2 cellular contexts compared by ENCODE assay signal in genomic region chr10:130708465-130708864, GRCh38.
TF ChIP-seq lines count a peak whose summit lies in the region.

No MANE protein-coding gene starts in this region.

TF ChIP-seq in HEK293, 187 proteins besides CTCF, POLR2A, EP300 and RAD21 (continued from another document):
- TF ChIP-seq TCF7L2 (IDR thresholded peaks at IDR 0.05; ENCODE audit: borderline replicate concordance, low read depth, low read length): no peak

TF ChIP-seq in H1, 55 proteins besides CTCF, POLR2A, EP300 and RAD21 (continued from another document):
- TF ChIP-seq KDM4A (IDR thresholded peaks at IDR 0.05; ENCODE audit: low read depth, low read length, severe bottlenecking) (no peak), RNF2 (IDR thresholded peaks at IDR 0.05; ENCODE audit: borderline replicate concordance, low read depth, low read length, missing control alignments, poor library complexity, severe bottlenecking) (no peak), FOSL1 (IDR thresholded peaks at IDR 0.05; ENCODE audit: insufficient read depth, low read depth, low read length) (no peak), TBP (IDR thresholded peaks at IDR 0.05; ENCODE audit: low read depth, low read length) (no peak), RBBP5 (IDR thresholded peaks at IDR 0.05; ENCODE audit: borderline replicate concordance, low read depth, low read length) (no peak), MAFK (IDR thresholded peaks at IDR 0.05; ENCODE audit: low read depth, low read length) (no peak), SP2 (IDR thresholded peaks at IDR 0.05; ENCODE audit: low read length) (no peak), TAF7 (optimal IDR thresholded peaks at IDR 0.05; ENCODE audit: borderline replicate concordance, low read depth, low read length) (no peak), CTBP2 (IDR thresholded peaks at IDR 0.05; ENCODE audit: borderline replicate concordance, insufficient read depth, insufficient read length, low read length) (no peak), HDAC2 (IDR thresholded peaks at IDR 0.05; ENCODE audit: borderline replicate concordance in 1 of 2, low read depth in 2 of 2, low read length in 2 of 2) (no peak), SAP30 (IDR thresholded peaks at IDR 0.05; ENCODE audit: insufficient read depth, insufficient replicate concordance, low read length) (no peak), YY1 (IDR thresholded peaks at IDR 0.05; ENCODE audit: low read depth, low read length) (no peak), POLR2AphosphoS5 (IDR thresholded peaks at IDR 0.05; ENCODE audit: low read depth, low read length) (no peak)
- TF ChIP-seq, protein P1, sequence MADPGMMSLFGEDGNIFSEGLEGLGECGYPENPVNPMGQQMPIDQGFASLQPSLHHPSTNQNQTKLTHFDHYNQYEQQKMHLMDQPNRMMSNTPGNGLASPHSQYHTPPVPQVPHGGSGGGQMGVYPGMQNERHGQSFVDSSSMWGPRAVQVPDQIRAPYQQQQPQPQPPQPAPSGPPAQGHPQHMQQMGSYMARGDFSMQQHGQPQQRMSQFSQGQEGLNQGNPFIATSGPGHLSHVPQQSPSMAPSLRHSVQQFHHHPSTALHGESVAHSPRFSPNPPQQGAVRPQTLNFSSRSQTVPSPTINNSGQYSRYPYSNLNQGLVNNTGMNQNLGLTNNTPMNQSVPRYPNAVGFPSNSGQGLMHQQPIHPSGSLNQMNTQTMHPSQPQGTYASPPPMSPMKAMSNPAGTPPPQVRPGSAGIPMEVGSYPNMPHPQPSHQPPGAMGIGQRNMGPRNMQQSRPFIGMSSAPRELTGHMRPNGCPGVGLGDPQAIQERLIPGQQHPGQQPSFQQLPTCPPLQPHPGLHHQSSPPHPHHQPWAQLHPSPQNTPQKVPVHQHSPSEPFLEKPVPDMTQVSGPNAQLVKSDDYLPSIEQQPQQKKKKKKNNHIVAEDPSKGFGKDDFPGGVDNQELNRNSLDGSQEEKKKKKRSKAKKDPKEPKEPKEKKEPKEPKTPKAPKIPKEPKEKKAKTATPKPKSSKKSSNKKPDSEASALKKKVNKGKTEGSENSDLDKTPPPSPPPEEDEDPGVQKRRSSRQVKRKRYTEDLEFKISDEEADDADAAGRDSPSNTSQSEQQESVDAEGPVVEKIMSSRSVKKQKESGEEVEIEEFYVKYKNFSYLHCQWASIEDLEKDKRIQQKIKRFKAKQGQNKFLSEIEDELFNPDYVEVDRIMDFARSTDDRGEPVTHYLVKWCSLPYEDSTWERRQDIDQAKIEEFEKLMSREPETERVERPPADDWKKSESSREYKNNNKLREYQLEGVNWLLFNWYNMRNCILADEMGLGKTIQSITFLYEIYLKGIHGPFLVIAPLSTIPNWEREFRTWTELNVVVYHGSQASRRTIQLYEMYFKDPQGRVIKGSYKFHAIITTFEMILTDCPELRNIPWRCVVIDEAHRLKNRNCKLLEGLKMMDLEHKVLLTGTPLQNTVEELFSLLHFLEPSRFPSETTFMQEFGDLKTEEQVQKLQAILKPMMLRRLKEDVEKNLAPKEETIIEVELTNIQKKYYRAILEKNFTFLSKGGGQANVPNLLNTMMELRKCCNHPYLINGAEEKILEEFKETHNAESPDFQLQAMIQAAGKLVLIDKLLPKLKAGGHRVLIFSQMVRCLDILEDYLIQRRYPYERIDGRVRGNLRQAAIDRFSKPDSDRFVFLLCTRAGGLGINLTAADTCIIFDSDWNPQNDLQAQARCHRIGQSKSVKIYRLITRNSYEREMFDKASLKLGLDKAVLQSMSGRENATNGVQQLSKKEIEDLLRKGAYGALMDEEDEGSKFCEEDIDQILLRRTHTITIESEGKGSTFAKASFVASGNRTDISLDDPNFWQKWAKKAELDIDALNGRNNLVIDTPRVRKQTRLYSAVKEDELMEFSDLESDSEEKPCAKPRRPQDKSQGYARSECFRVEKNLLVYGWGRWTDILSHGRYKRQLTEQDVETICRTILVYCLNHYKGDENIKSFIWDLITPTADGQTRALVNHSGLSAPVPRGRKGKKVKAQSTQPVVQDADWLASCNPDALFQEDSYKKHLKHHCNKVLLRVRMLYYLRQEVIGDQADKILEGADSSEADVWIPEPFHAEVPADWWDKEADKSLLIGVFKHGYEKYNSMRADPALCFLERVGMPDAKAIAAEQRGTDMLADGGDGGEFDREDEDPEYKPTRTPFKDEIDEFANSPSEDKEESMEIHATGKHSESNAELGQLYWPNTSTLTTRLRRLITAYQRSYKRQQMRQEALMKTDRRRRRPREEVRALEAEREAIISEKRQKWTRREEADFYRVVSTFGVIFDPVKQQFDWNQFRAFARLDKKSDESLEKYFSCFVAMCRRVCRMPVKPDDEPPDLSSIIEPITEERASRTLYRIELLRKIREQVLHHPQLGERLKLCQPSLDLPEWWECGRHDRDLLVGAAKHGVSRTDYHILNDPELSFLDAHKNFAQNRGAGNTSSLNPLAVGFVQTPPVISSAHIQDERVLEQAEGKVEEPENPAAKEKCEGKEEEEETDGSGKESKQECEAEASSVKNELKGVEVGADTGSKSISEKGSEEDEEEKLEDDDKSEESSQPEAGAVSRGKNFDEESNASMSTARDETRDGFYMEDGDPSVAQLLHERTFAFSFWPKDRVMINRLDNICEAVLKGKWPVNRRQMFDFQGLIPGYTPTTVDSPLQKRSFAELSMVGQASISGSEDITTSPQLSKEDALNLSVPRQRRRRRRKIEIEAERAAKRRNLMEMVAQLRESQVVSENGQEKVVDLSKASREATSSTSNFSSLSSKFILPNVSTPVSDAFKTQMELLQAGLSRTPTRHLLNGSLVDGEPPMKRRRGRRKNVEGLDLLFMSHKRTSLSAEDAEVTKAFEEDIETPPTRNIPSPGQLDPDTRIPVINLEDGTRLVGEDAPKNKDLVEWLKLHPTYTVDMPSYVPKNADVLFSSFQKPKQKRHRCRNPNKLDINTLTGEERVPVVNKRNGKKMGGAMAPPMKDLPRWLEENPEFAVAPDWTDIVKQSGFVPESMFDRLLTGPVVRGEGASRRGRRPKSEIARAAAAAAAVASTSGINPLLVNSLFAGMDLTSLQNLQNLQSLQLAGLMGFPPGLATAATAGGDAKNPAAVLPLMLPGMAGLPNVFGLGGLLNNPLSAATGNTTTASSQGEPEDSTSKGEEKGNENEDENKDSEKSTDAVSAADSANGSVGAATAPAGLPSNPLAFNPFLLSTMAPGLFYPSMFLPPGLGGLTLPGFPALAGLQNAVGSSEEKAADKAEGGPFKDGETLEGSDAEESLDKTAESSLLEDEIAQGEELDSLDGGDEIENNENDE (IDR thresholded peaks at IDR 0.05; ENCODE audit: insufficient replicate concordance, low read length): no peak
